8 cellular contexts compared by ENCODE assay signal in genomic region chr21:34073749-34074282, GRCh38. TPM values are rescaled to one million over a fixed set of nuclear protein-coding genes. Genes with fewer than 3 reads are reported as not detected.
DNase-seq lines count a peak whose midpoint lies in the region; ATAC-seq and TF ChIP-seq lines count a peak whose summit lies in the region.

No MANE protein-coding gene starts in this region.

- H3K36me3 ChIP-seq in Panc1 (ENCODE audit: control insufficient read depth, insufficient read depth, low read length) (peaks cover 6% of the 10 kb centered on the region), adipocyte (ENCODE audit: control insufficient read depth, insufficient read depth, low read length, severe bottlenecking) (no peaks in the 10 kb centered on the region), sigmoid colon (no peaks in the 10 kb centered on the region)

- peak; percentile 17 to 44 (median 29) for DNase-seq in activated CD4-positive, CD25-positive, alpha-beta regulatory T cell (lab: John Stamatoyannopoulos, UW)
- no peak for DNase-seq in activated CD4-positive, CD25-positive, alpha-beta regulatory T cell treated with anti-CD3 and anti-CD28 coated beads, Interleukin-2, amount 50 U/mL, for 72 hours
- no peak for DNase-seq in Panc1 (ENCODE audit: low read depth, low spot score)
- peak; percentile 75 for DNase-seq in adipocyte (ENCODE audit: low read depth)
- peak; percentile 29 for DNase-seq in hepatic stellate cell (ENCODE audit: low spot score)
- peak; percentile 64 for DNase-seq in sigmoid colon
- DNase-seq in SW480 (ENCODE audit: low spot score), result no peak

- peak; percentile 46 for ATAC-seq in HG02852 (IDR thresholded peaks at IDR 0.05; ENCODE audit: unreplicated experiment)
- peak; percentile 72 for ATAC-seq in Panc1

- H3K27ac ChIP-seq in Panc1 (ENCODE audit: low read length) (peak overlapping the region; percentile 88), sigmoid colon (peak overlapping the region; percentile 82 to 93 (median 89))

- H3K27me3 ChIP-seq in Panc1 (ENCODE audit: control insufficient read depth, insufficient read depth, low read length) (no peaks in the 10 kb centered on the region), adipocyte (replicated peaks; ENCODE audit: control insufficient read depth, insufficient read depth, low read length) (no peaks in the 10 kb centered on the region), sigmoid colon (no peaks in the 10 kb centered on the region)

- in situ Hi-C loops in Panc1 (cut with HindIII; ENCODE audit: low pct_unique_long_range_greater_than_20kb, low sequenced_read_pairs), result no loop called here

- CTCF ChIA-PET in Panc1 (lab: Charles Lee), result interaction anchor here (1.0 to 1.1 kb wide), 2 partner anchors 150 to 292 kb away, joined by 3 to 5 read pairs; no protein-coding TSS in a partner anchor

- no peaks in the 10 kb centered on the region for H3K9me3 ChIP-seq in Panc1 (ENCODE audit: control insufficient read depth, insufficient read depth, low read depth, low read length)
- no peaks in the 10 kb centered on the region for H3K9me3 ChIP-seq in adipocyte (ENCODE audit: control insufficient read depth, low read length)
- no peaks in the 10 kb centered on the region for H3K9me3 ChIP-seq in sigmoid colon

- TF ChIP-seq POLR2A in sigmoid colon (IDR thresholded peaks at IDR 0.05), result no peak

- intact Hi-C loops in Panc1 (cut with micrococcal nuclease; ENCODE audit: unreplicated experiment) (loop anchor here (10.0 kb wide), 1 partner anchor 129 kb away; no protein-coding TSS in a partner anchor), sigmoid colon (cut with DNase I) (loop anchor here (2.0 to 10.0 kb wide), 6 partner anchors 57 to 429 kb away; partner anchors contain the start of genes CRYZL1 and ITSN1)

- TF ChIP-seq EP300 in sigmoid colon (IDR thresholded peaks at IDR 0.05), result no peak

- WGBS in sigmoid colon, 2 donors, result 1% methylated on average over 95 of the region's 95 CpGs

- H3K4me1 ChIP-seq in Panc1 (ENCODE audit: control insufficient read depth, insufficient read depth, low read length) (peaks cover 31% of the 10 kb centered on the region), adipocyte (ENCODE audit: control insufficient read depth, insufficient read depth, low read length) (peaks cover 48% of the 10 kb centered on the region), sigmoid colon (peaks cover 0 to 50% (median 48%) of the 10 kb centered on the region in 4 donors)

- POLR2A ChIA-PET in Panc1 (lab: Charles Lee), result no interaction called here

- peak overlapping the region; percentile 84 for H3K9ac ChIP-seq in adipocyte (ENCODE audit: low read length)

- H3K4me3 ChIP-seq in Panc1 (ENCODE audit: low read depth in 2 of 2, low read length in 2 of 2) (peak overlapping the region; percentile 82 to 91), adipocyte (ENCODE audit: low read length) (peak overlapping the region; percentile 97), sigmoid colon (peak overlapping the region; percentile 69 to 81 (median 73))

- no TSS peak for BruUV-seq in Panc1 (replicated peaks; lab: Mats Ljungman, UMichigan)

- TF ChIP-seq CTCF in Panc1 (IDR thresholded peaks at IDR 0.05), result peak; percentile 7; the same call in 1 of the 2 replicates
- no peak for TF ChIP-seq CTCF in sigmoid colon (IDR thresholded peaks at IDR 0.05)

RNA-seq across cellular contexts. Expression of gene MRPS6, which starts 0.4 kb away (rescaled TPM):
- 109 TPM for total RNA-seq in Panc1 (2021; ENCODE audit: unreplicated experiment)
- polyA plus RNA-seq in Panc1 (2012; ENCODE audit: insufficient read length), result 70.0 TPM
- total RNA-seq in sigmoid colon, result 10 to 100 TPM; 41.0 to 95.8 (median 70.7) TPM
- 100 to 1,000 TPM in 1 of 3 donors, 10 to 100 TPM in 2; 60.0 to 118 (median 88.3) TPM for polyA plus RNA-seq in sigmoid colon

RNA-seq across cellular contexts. Expression of gene SLC5A3, which starts 0.4 kb away (rescaled TPM):
- 29.4 TPM for total RNA-seq in Panc1 (2021; ENCODE audit: unreplicated experiment)
- 6.6 TPM for polyA plus RNA-seq in Panc1 (2012; ENCODE audit: insufficient read length)
- total RNA-seq in sigmoid colon, result 10 to 100 TPM; 20.6 to 41.8 (median 22.7) TPM
- 1 to 10 TPM in 2 of 3 donors, under 1 TPM in 1; 0.60 to 3.6 (median 1.2) TPM for polyA plus RNA-seq in sigmoid colon

Comparison
In these comparisons a context has a peak if more than half of its experiments do, and no peak if none do; other contexts are left out.
1. DNase-seq: peak in activated CD4-positive, CD25-positive, alpha-beta regulatory T cell (4 of 4), adipocyte (single experiment), hepatic stellate cell (single experiment) and sigmoid colon (single experiment); none in activated CD4-positive, CD25-positive, alpha-beta regulatory T cell treated with anti-CD3 and anti-CD28 coated beads, Interleukin-2, amount 50 U/mL, for 72 hours (single experiment), Panc1 (single experiment) and SW480 (single experiment).
2. Peak in every context shown above with its lines, with median percentiles within 50 percentile points of each other: H3K4me3 ChIP-seq.